1 cellular context compared by ENCODE assay signal in genomic region chr13:30338331-30338851, GRCh38.
TF ChIP-seq lines count a peak whose summit lies in the region.

No MANE protein-coding gene starts in this region.

TF ChIP-seq in K562, 482 proteins besides CTCF, POLR2A, EP300 and RAD21 (continued from another document):
- TF ChIP-seq ATF3 (IDR thresholded peaks at IDR 0.05) (peak; percentile 36), ATF3 (CRISPR knock-in tag; conservative IDR thresholded peaks at IDR 0.05) (no peak)
